ENCODE assay signal across 21 cellular contexts in the genomic region with DNA sequence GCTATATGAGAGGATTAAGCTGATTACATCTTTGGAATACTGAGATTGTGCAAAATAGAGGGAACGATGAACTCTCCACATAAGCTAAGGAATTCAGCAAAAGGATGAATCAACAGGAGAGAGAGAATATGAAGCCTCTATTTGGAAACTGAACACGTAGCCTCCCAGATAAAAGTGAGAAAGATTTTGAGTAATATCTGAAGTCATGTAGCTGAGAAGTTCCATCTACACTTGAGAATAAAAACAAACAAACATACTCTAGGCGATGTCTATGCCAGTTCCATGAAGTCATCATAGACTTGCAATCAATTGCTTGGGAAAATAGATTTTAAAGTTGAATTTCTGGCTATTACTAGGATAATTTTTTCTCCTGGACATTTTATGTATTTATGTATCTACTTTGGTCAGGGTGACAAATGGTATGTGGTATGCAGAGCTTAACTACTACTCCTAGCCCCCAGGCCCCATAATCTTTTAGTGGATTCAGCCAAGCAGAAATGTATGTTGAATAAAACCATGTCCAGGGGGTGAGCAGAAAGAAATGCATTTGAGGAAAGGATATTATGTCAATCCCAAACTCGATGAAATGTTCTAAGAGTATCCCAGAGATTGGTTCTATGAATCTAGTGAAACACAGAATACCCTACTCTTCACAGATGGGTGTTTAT.
DNase-seq lines count a peak whose midpoint lies in the region; ATAC-seq and TF ChIP-seq lines count a peak whose summit lies in the region.
"Had no signal": no experiment of that assay in that cellular context is flagged by ENCODE, and none has a peak within 500 bp of the region (broad histone marks: within the 10 kb centered on the region; RNA-seq: fewer than 3 reads in every experiment).

No MANE protein-coding gene starts in this region.

- H3K4me3 ChIP-seq in ACC112 (ENCODE audit: low read depth, low read length) (peak overlapping the region; percentile 10; the same call in 1 of the 2 replicates), brain microvascular endothelial cell (ENCODE audit: low read depth, low read length) (no peak overlapping the region), hepatocyte (no peak overlapping the region), testis (no peak overlapping the region), suprapubic skin (no peak overlapping the region)
- H3K4me3 ChIP-seq: ascending aorta, mucosa of descending colon, right atrium auricular region, SK-N-MC had no signal

- no peaks in the 10 kb centered on the region for H3K9me2 ChIP-seq in hepatocyte (replicated peaks; ENCODE audit: insufficient read depth)

- H3K27ac ChIP-seq in ACC112 (ENCODE audit: low read depth, low read length) (peak overlapping the region; percentile 92), brain microvascular endothelial cell (peak overlapping the region; percentile 93), hepatocyte (peak overlapping the region; percentile 11), testis (no peak overlapping the region), suprapubic skin (no peak overlapping the region)
- H3K27ac ChIP-seq: ascending aorta, right atrium auricular region, SK-N-MC had no signal

- no peak for TF ChIP-seq CTCF in brain microvascular endothelial cell (IDR thresholded peaks at IDR 0.05; ENCODE audit: low read depth, low read length, missing control alignments)
- no peak for TF ChIP-seq CTCF in hepatocyte (IDR thresholded peaks at IDR 0.05; ENCODE audit: poor library complexity)
- no peak for TF ChIP-seq CTCF in testis (IDR thresholded peaks at IDR 0.05)
- TF ChIP-seq CTCF in suprapubic skin (IDR thresholded peaks at IDR 0.05) = no peak

- peak; percentile 75 for DNase-seq in HS-5 (ENCODE audit: low read depth)
- DNase-seq in brain microvascular endothelial cell = peak; percentile 67
- DNase-seq in hepatocyte (ENCODE audit: low spot score) = no peak
- DNase-seq in testis = no peak
- DNase-seq in suprapubic skin (ENCODE audit: low spot score in 2 of 2) = no peak
- DNase-seq in 8988T = no peak
- DNase-seq: activated CD4-positive, alpha-beta T cell treated with anti-CD3 and anti-CD28 coated beads for 4 hours; activated CD8-positive, alpha-beta memory T cell treated with anti-CD3 and anti-CD28 coated beads, Interleukin-2, amount 50 U/mL, for 4 hours; activated gamma-delta T cell treated with Interleukin-2 at 50 U/mL for 16 hours; Caco-2; erythroblast; hypothalamus; mucosa of descending colon; NCI-H774 had no signal

- H3K27me3 ChIP-seq in ACC112 (ENCODE audit: insufficient read depth, low read length) (no peaks in the 10 kb centered on the region), brain microvascular endothelial cell (replicated peaks) (no peaks in the 10 kb centered on the region), hepatocyte (no peaks in the 10 kb centered on the region), testis (no peaks in the 10 kb centered on the region), suprapubic skin (no peaks in the 10 kb centered on the region)
- H3K27me3 ChIP-seq: ascending aorta, right atrium auricular region had no signal

- no peaks in the 10 kb centered on the region for H4K20me1 ChIP-seq in hepatocyte (ENCODE audit: insufficient read depth, poor library complexity, severe bottlenecking)

- H3K36me3 ChIP-seq in ACC112 (ENCODE audit: insufficient read depth, low read length) (no peaks in the 10 kb centered on the region), brain microvascular endothelial cell (replicated peaks) (no peaks in the 10 kb centered on the region), hepatocyte (replicated peaks; ENCODE audit: insufficient read depth, low read depth) (no peaks in the 10 kb centered on the region), testis (ENCODE audit: low read depth, missing control alignments) (no peaks in the 10 kb centered on the region), suprapubic skin (no peaks in the 10 kb centered on the region)
- H3K36me3 ChIP-seq: ascending aorta, right atrium auricular region had no signal

- H2AFZ ChIP-seq in ACC112 (ENCODE audit: low read length, unreplicated experiment) = no peak overlapping the region
- H2AFZ ChIP-seq in hepatocyte = no peak overlapping the region

- WGBS in hepatocyte (ENCODE audit: low lambda C conversion rate, missing lambda C conversion rate) = 84% methylated on average over 4 of the region's 4 CpGs
- 89 to 91% methylated on average over 4 of the region's 4 CpGs for WGBS in testis, 2 donors
- 85% methylated on average over 4 of the region's 4 CpGs for WGBS in suprapubic skin

- no peaks in the 10 kb centered on the region for H3K79me2 ChIP-seq in ACC112 (ENCODE audit: control insufficient read depth, insufficient read depth, low read length, unreplicated experiment)
- no peaks in the 10 kb centered on the region for H3K79me2 ChIP-seq in hepatocyte

- H3K4me1 ChIP-seq in ACC112 (ENCODE audit: control insufficient read depth, insufficient read depth, low read length, unreplicated experiment) = peaks cover 58% of the 10 kb centered on the region
- no peaks in the 10 kb centered on the region for H3K4me1 ChIP-seq in hepatocyte (ENCODE audit: insufficient read depth)
- H3K4me1 ChIP-seq in testis = no peaks in the 10 kb centered on the region
- no peaks in the 10 kb centered on the region for H3K4me1 ChIP-seq in suprapubic skin

- H3K9me3 ChIP-seq in hepatocyte (ENCODE audit: low read depth) = no peaks in the 10 kb centered on the region
- no peaks in the 10 kb centered on the region for H3K9me3 ChIP-seq in testis
- no peaks in the 10 kb centered on the region for H3K9me3 ChIP-seq in suprapubic skin
- H3K9me3 ChIP-seq: ascending aorta, Caco-2, mucosa of descending colon, right atrium auricular region had no signal

- no peak for TF ChIP-seq POLR2A in testis (IDR thresholded peaks at IDR 0.05)
- no peak for TF ChIP-seq POLR2A in suprapubic skin (IDR thresholded peaks at IDR 0.05)

- intact Hi-C loops in testis (cut with DNase I; ENCODE audit: low total_unique reads) = no loop called here

- no peak for TF ChIP-seq EP300 in suprapubic skin (IDR thresholded peaks at IDR 0.05)

- no peak overlapping the region for H3K4me2 ChIP-seq in hepatocyte

- in situ Hi-C loops in brain microvascular endothelial cell (cut with HindIII; ENCODE audit: low pct_ligation_motif_present, low sequenced_read_pairs) = no loop called here

- ATAC-seq in HG03280 (IDR thresholded peaks at IDR 0.05; ENCODE audit: unreplicated experiment) = no peak
- ATAC-seq: left lobe of liver, mucosa of descending colon, Panc1 had no signal

Comparison
In these comparisons a context has a peak if more than half of its experiments do, and no peak if none do; other contexts are left out.
1. H3K27ac ChIP-seq: peak in ACC112 (single experiment), brain microvascular endothelial cell (single experiment) and hepatocyte (single experiment); none in testis (0 of 2) and suprapubic skin (single experiment).
2. DNase-seq: peak in HS-5 (single experiment) and brain microvascular endothelial cell (single experiment); none in hepatocyte (single experiment), testis (single experiment), suprapubic skin (0 of 2) and 8988T (single experiment).